In genomic region chr3:12875857-12876451, GRCh38 we compare ENCODE assay signal across 8 cellular contexts. TPM values are rescaled to one million over a fixed set of nuclear protein-coding genes. Genes with fewer than 3 reads are reported as not detected.
A peak's percentile ranks its signal among the peaks of the same experiment; 100 is the strongest.
DNase-seq lines count a peak whose midpoint lies in the region; ATAC-seq and TF ChIP-seq lines count a peak whose summit lies in the region.

No MANE protein-coding gene starts in this region.

- POLR2A ChIA-PET in HEK293T (lab: Yijun Ruan, JAX): no interaction called here

- H3K27ac ChIP-seq in gastrocnemius medialis: no peak overlapping the region

- H3K4me3 ChIP-seq in WI38 (ENCODE audit: low read depth, low read length): 0 out of 2 replicates have a peak overlapping the region, but pooled peaks have one; percentile 14
- H3K4me3 ChIP-seq in gastrocnemius medialis: peak overlapping the region in 3 of 4 donors; percentile 25 to 31 (median 31)

- TF ChIP-seq POLR2A in gastrocnemius medialis (IDR thresholded peaks at IDR 0.05): no peak

- peak; percentile 14 for DNase-seq in activated naive CD4-positive, alpha-beta T cell treated with Interleukin-2 at 50 U/mL for 16 hours
- DNase-seq in activated naive CD4-positive, alpha-beta T cell (lab: John Stamatoyannopoulos, UW): no peak
- DNase-seq in Right ventricle myocardium superior: peak; percentile 70
- no peak for DNase-seq in gastrocnemius medialis
- no peak for DNase-seq in occipital lobe (lab: John Stamatoyannopoulos, UW)
- DNase-seq in HEK293T (ENCODE audit: extremely low spot score): no peak

- no peak for TF ChIP-seq CTCF in WI38 (IDR thresholded peaks at IDR 0.05; ENCODE audit: low read depth, low read length)
- TF ChIP-seq CTCF in gastrocnemius medialis (IDR thresholded peaks at IDR 0.05 in 4 of 5, conservative IDR thresholded peaks at IDR 0.05 in 1 of 5): peak in 3 of 5 experiments; percentile 8 to 37 (median 33)

- no peaks in the 10 kb centered on the region for H3K27me3 ChIP-seq in gastrocnemius medialis

- no peaks in the 10 kb centered on the region for H3K9me3 ChIP-seq in gastrocnemius medialis

- in situ Hi-C loops in gastrocnemius medialis (cut with MboI; ENCODE audit: low sequenced_read_pairs in 4 of 4): loop anchor here in 3 of 4 donors (25.0 kb wide), 1 partner anchor 111 kb away; no protein-coding TSS in a partner anchor

- CTCF ChIA-PET in HEK293T (lab: Yijun Ruan, JAX): no interaction called here

- peak; percentile 82 for ATAC-seq in Right ventricle myocardium superior (ENCODE audit: poor library complexity)
- no peak for ATAC-seq in gastrocnemius medialis
- no peak for ATAC-seq in GM21825 (IDR thresholded peaks at IDR 0.05; ENCODE audit: unreplicated experiment)

- peaks cover 9 to 19% of the 10 kb centered on the region in 2 donors for H3K4me1 ChIP-seq in gastrocnemius medialis

- no peaks in the 10 kb centered on the region for H3K36me3 ChIP-seq in gastrocnemius medialis

- intact Hi-C loops in Right ventricle myocardium superior (cut with DNase I) (no loop called here), gastrocnemius medialis (cut with DNase I; ENCODE audit: low total_unique reads) (no loop called here)

TF ChIP-seq in HEK293T, 16 proteins besides CTCF, POLR2A, EP300 and RAD21:
- TF ChIP-seq TARDBP (IDR thresholded peaks at IDR 0.05) (no peak), NFRKB (IDR thresholded peaks at IDR 0.05) (no peak)

RNA-seq across cellular contexts. Expression of gene RPL32, which starts 34.6 kb away (rescaled TPM):
- total RNA-seq in Right ventricle myocardium superior: 868 TPM
- total RNA-seq in gastrocnemius medialis: 1,000 to 10,000 TPM in 2 of 4 donors, 100 to 1,000 TPM in 2; 765 to 1,204 (median 990) TPM
- 2,076 TPM for total RNA-seq in occipital lobe

Comparison
In these comparisons a context has a peak if more than half of its experiments do, and no peak if none do; other contexts are left out.
1. DNase-seq: peak in activated naive CD4-positive, alpha-beta T cell treated with Interleukin-2 at 50 U/mL for 16 hours (single experiment) and Right ventricle myocardium superior (single experiment); none in activated naive CD4-positive, alpha-beta T cell (0 of 4), gastrocnemius medialis (0 of 2), occipital lobe (single experiment) and HEK293T (single experiment).